Comparison of ENCODE assay signal across 26 cellular contexts in the genomic region with DNA sequence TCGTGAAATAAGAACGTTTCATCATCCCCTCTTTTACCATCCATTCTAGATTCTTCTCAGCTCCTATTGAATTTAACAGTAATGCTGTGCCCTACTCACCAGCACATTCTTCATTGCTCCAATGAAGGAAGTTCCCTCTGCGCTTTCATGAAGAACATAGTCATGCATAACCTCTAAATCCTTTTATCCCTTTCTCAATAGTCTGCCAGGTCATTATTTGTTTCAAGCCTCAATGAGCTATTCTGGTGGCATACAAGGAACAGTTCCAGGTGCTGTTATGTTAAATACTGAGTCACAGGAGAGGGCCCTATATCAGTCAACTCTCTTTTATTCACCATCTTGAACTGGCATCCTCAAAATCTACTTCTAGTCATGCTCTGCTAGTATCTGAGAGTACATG.
"Had no signal": no experiment of that assay in that cellular context is flagged by ENCODE, and none has a peak within 500 bp of the region (broad histone marks: within the 10 kb centered on the region; RNA-seq: fewer than 3 reads in every experiment).

No MANE protein-coding gene starts in this region.

- DNase-seq: stimulated activated CD4-positive, alpha-beta T cell treated with anti-CD3 and anti-CD28 coated beads, Interleukin-2, amount 100 ng/mL, for 48 hours; stimulated activated CD4-positive, alpha-beta T cell treated with anti-CD3 and anti-CD28 coated beads, Interleukin-4, amount 100 ng/mL, for 1 hour; stimulated activated CD4-positive, alpha-beta T cell treated with anti-CD3 and anti-CD28 coated beads, Interleukin-4, amount 100 ng/mL, for 24 hours; stimulated activated CD4-positive, alpha-beta T cell treated with anti-CD3 and anti-CD28 coated beads, Interleukin-4, amount 100 ng/mL, for 4 hours; stimulated activated CD8-positive, alpha-beta memory T cell treated with anti-CD3 and anti-CD28 coated beads, Interleukin-4, amount 100 ng/mL, for 48 hours; stimulated activated naive B cell treated with anti-CD40 and anti-IgM and Interleukin-4, amounts not matched to agents 10 μg/mL and 1 μg/mL and 100 μg/mL, for 72 hours; stimulated activated naive CD4-positive, alpha-beta T cell; stimulated activated naive CD4-positive, alpha-beta T cell treated with Interleukin-2 at 50 U/mL for 16 hours; stimulated activated naive CD8-positive, alpha-beta T cell treated with anti-CD3 and anti-CD28 coated beads, Interleukin-15, amount 100 ng/mL, for 72 hours; stimulated activated naive CD8-positive, alpha-beta T cell treated with anti-CD3 and anti-CD28 coated beads, Interleukin-15, Interleukin-2, amounts not matched to agents 100 U/mL and 50 U/mL, for 24 hours; stomach; substantia nigra; testis; thyroid gland; tibial artery; transverse colon; trophoblast cell; upper lobe of left lung; upper lobe of right lung; uterus had no signal

- ATAC-seq: stimulated activated effector memory CD8-positive, alpha-beta T cell treated with anti-CD3 and anti-CD28 coated beads, Interleukin-12 subunit alpha, Interleukin-12 subunit beta, amount 100 ng/mL, for 72 hours; stimulated activated memory B cell treated with anti-CD40 and anti-IgM and Interleukin-4, amounts not matched to agents 10 μg/mL and 1 μg/mL and 100 μg/mL, for 72 hours; stimulated activated naive CD8-positive, alpha-beta T cell treated with anti-CD3 and anti-CD28 coated beads, Interleukin-15, amount 100 ng/mL, for 72 hours; stimulated activated naive CD8-positive, alpha-beta T cell treated with anti-CD3 and anti-CD28 coated beads, Interleukin-15, Interleukin-2, amounts not matched to agents 100 U/mL and 50 U/mL, for 24 hours; upper lobe of right lung had no signal

- H3K27ac ChIP-seq: stomach, suprapubic skin, testis, thoracic aorta, thyroid gland, tibial artery, tibial nerve, transverse colon, upper lobe of left lung, upper lobe of right lung, uterus, vagina had no signal
